ENCODE assay signal across 1 cellular context in the genomic region with DNA sequence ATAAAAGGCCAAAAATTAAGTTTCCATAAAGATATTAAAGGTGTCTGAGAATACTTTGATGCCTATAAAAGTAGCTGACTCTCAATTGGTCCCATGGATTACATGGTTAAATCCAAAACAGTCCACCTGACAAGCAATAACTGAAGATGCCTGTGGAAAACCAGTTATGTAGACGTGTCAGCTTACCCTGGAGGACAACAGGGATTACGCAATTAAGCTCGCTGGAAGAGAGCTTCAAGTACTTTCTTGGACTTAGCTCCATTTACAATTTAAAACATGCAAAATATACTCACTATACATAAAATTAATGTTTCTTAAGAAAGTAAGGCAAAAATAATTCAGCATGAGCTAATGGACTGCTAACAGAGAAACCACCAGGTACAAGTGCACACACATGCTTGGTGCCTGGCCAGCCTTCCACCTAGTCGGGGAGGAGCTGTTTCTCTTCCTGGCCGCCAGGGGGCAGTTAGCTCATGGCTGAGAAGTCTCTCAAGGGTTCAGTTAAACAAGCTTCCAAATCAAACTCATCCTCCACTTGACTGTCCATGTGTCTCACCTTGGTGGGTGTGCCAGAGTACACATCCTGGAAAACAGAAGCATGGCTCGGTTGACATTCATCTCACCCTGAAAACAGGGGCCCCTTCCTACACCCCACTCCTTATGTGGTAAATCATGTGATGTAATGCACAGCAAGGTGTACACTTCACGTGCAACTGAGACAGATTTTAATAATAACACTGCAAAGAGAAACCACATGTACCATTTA.
TF ChIP-seq lines count a peak whose summit lies in the region.

No MANE protein-coding gene starts in this region.

TF ChIP-seq in K562, 482 proteins besides CTCF, POLR2A, EP300 and RAD21 (continues in another document):
- TF ChIP-seq FOXJ2 (tag; IDR thresholded peaks at IDR 0.05) (no peak), BRCA1 (IDR thresholded peaks at IDR 0.05) (no peak), BRCA1 (CRISPR knock-in tag; IDR thresholded peaks at IDR 0.05) (no peak), DIDO1 (tag; IDR thresholded peaks at IDR 0.05; ENCODE audit: low read depth) (no peak), ETS2 (tag; IDR thresholded peaks at IDR 0.05; ENCODE audit: borderline replicate concordance, poor library complexity, severe bottlenecking) (no peak), SETDB1 (IDR thresholded peaks at IDR 0.05; ENCODE audit: low read length) (no peak), RBM25 (IDR thresholded peaks at IDR 0.05; ENCODE audit: low read depth, low read length, severe bottlenecking) (peak; percentile 76), ZNF696 (CRISPR knock-in tag; conservative IDR thresholded peaks at IDR 0.05) (no peak), ZNF197 (CRISPR knock-in tag; IDR thresholded peaks at IDR 0.05; ENCODE audit: low read depth) (no peak), TOE1 (IDR thresholded peaks at IDR 0.05; ENCODE audit: borderline replicate concordance) (0 out of 2 replicates have a peak, but pooled peaks have one; percentile 46), TOE1 (CRISPR knock-in tag; IDR thresholded peaks at IDR 0.05; ENCODE audit: borderline replicate concordance, low read depth) (no peak), CBFA2T2 (conservative IDR thresholded peaks at IDR 0.05) (no peak), SRSF9 (IDR thresholded peaks at IDR 0.05; ENCODE audit: borderline replicate concordance, low read depth, low read length) (no peak), LARP7 (IDR thresholded peaks at IDR 0.05) (no peak), TAF15 (IDR thresholded peaks at IDR 0.05; ENCODE audit: low read depth, low read length) (no peak), STAG1 (CRISPR knock-in tag; IDR thresholded peaks at IDR 0.05; ENCODE audit: borderline replicate concordance) (no peak), MTA3 (IDR thresholded peaks at IDR 0.05; ENCODE audit: borderline replicate concordance) (no peak), EGR1 (conservative IDR thresholded peaks at IDR 0.05) (no peak), ADNP (tag; IDR thresholded peaks at IDR 0.05) (no peak), PHB2 (IDR thresholded peaks at IDR 0.05; ENCODE audit: low read depth) (no peak)
- TF ChIP-seq, protein P1, sequence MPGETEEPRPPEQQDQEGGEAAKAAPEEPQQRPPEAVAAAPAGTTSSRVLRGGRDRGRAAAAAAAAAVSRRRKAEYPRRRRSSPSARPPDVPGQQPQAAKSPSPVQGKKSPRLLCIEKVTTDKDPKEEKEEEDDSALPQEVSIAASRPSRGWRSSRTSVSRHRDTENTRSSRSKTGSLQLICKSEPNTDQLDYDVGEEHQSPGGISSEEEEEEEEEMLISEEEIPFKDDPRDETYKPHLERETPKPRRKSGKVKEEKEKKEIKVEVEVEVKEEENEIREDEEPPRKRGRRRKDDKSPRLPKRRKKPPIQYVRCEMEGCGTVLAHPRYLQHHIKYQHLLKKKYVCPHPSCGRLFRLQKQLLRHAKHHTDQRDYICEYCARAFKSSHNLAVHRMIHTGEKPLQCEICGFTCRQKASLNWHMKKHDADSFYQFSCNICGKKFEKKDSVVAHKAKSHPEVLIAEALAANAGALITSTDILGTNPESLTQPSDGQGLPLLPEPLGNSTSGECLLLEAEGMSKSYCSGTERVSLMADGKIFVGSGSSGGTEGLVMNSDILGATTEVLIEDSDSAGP (CRISPR knock-in tag; IDR thresholded peaks at IDR 0.05), result no peak
- TF ChIP-seq, protein P2, sequence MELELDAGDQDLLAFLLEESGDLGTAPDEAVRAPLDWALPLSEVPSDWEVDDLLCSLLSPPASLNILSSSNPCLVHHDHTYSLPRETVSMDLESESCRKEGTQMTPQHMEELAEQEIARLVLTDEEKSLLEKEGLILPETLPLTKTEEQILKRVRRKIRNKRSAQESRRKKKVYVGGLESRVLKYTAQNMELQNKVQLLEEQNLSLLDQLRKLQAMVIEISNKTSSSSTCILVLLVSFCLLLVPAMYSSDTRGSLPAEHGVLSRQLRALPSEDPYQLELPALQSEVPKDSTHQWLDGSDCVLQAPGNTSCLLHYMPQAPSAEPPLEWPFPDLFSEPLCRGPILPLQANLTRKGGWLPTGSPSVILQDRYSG (tag; conservative IDR thresholded peaks at IDR 0.05; ENCODE audit: low read depth), result no peak
- TF ChIP-seq, protein P3, sequence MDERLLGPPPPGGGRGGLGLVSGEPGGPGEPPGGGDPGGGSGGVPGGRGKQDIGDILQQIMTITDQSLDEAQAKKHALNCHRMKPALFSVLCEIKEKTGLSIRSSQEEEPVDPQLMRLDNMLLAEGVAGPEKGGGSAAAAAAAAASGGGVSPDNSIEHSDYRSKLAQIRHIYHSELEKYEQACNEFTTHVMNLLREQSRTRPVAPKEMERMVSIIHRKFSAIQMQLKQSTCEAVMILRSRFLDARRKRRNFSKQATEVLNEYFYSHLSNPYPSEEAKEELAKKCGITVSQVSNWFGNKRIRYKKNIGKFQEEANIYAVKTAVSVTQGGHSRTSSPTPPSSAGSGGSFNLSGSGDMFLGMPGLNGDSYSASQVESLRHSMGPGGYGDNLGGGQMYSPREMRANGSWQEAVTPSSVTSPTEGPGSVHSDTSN (CRISPR knock-in tag; IDR thresholded peaks at IDR 0.05; ENCODE audit: low read depth), result no peak
- TF ChIP-seq, protein P3 (tag; conservative IDR thresholded peaks at IDR 0.05; ENCODE audit: low read depth), result no peak
- TF ChIP-seq, protein P4, sequence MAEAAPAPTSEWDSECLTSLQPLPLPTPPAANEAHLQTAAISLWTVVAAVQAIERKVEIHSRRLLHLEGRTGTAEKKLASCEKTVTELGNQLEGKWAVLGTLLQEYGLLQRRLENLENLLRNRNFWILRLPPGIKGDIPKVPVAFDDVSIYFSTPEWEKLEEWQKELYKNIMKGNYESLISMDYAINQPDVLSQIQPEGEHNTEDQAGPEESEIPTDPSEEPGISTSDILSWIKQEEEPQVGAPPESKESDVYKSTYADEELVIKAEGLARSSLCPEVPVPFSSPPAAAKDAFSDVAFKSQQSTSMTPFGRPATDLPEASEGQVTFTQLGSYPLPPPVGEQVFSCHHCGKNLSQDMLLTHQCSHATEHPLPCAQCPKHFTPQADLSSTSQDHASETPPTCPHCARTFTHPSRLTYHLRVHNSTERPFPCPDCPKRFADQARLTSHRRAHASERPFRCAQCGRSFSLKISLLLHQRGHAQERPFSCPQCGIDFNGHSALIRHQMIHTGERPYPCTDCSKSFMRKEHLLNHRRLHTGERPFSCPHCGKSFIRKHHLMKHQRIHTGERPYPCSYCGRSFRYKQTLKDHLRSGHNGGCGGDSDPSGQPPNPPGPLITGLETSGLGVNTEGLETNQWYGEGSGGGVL (CRISPR knock-in tag; IDR thresholded peaks at IDR 0.05), result no peak
- TF ChIP-seq, protein P5, sequence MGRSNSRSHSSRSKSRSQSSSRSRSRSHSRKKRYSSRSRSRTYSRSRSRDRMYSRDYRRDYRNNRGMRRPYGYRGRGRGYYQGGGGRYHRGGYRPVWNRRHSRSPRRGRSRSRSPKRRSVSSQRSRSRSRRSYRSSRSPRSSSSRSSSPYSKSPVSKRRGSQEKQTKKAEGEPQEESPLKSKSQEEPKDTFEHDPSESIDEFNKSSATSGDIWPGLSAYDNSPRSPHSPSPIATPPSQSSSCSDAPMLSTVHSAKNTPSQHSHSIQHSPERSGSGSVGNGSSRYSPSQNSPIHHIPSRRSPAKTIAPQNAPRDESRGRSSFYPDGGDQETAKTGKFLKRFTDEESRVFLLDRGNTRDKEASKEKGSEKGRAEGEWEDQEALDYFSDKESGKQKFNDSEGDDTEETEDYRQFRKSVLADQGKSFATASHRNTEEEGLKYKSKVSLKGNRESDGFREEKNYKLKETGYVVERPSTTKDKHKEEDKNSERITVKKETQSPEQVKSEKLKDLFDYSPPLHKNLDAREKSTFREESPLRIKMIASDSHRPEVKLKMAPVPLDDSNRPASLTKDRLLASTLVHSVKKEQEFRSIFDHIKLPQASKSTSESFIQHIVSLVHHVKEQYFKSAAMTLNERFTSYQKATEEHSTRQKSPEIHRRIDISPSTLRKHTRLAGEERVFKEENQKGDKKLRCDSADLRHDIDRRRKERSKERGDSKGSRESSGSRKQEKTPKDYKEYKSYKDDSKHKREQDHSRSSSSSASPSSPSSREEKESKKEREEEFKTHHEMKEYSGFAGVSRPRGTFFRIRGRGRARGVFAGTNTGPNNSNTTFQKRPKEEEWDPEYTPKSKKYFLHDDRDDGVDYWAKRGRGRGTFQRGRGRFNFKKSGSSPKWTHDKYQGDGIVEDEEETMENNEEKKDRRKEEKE (IDR thresholded peaks at IDR 0.05; ENCODE audit: borderline replicate concordance in 1 of 2, control insufficient read depth in 1 of 2, low read depth in 2 of 2, low read length in 1 of 2), result no peak
- TF ChIP-seq, protein P6, sequence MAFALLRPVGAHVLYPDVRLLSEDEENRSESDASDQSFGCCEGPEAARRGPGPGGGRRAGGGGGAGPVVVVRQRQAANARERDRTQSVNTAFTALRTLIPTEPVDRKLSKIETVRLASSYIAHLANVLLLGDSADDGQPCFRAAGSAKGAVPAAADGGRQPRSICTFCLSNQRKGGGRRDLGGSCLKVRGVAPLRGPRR (CRISPR knock-in tag; IDR thresholded peaks at IDR 0.05), result no peak
- TF ChIP-seq, protein P7, sequence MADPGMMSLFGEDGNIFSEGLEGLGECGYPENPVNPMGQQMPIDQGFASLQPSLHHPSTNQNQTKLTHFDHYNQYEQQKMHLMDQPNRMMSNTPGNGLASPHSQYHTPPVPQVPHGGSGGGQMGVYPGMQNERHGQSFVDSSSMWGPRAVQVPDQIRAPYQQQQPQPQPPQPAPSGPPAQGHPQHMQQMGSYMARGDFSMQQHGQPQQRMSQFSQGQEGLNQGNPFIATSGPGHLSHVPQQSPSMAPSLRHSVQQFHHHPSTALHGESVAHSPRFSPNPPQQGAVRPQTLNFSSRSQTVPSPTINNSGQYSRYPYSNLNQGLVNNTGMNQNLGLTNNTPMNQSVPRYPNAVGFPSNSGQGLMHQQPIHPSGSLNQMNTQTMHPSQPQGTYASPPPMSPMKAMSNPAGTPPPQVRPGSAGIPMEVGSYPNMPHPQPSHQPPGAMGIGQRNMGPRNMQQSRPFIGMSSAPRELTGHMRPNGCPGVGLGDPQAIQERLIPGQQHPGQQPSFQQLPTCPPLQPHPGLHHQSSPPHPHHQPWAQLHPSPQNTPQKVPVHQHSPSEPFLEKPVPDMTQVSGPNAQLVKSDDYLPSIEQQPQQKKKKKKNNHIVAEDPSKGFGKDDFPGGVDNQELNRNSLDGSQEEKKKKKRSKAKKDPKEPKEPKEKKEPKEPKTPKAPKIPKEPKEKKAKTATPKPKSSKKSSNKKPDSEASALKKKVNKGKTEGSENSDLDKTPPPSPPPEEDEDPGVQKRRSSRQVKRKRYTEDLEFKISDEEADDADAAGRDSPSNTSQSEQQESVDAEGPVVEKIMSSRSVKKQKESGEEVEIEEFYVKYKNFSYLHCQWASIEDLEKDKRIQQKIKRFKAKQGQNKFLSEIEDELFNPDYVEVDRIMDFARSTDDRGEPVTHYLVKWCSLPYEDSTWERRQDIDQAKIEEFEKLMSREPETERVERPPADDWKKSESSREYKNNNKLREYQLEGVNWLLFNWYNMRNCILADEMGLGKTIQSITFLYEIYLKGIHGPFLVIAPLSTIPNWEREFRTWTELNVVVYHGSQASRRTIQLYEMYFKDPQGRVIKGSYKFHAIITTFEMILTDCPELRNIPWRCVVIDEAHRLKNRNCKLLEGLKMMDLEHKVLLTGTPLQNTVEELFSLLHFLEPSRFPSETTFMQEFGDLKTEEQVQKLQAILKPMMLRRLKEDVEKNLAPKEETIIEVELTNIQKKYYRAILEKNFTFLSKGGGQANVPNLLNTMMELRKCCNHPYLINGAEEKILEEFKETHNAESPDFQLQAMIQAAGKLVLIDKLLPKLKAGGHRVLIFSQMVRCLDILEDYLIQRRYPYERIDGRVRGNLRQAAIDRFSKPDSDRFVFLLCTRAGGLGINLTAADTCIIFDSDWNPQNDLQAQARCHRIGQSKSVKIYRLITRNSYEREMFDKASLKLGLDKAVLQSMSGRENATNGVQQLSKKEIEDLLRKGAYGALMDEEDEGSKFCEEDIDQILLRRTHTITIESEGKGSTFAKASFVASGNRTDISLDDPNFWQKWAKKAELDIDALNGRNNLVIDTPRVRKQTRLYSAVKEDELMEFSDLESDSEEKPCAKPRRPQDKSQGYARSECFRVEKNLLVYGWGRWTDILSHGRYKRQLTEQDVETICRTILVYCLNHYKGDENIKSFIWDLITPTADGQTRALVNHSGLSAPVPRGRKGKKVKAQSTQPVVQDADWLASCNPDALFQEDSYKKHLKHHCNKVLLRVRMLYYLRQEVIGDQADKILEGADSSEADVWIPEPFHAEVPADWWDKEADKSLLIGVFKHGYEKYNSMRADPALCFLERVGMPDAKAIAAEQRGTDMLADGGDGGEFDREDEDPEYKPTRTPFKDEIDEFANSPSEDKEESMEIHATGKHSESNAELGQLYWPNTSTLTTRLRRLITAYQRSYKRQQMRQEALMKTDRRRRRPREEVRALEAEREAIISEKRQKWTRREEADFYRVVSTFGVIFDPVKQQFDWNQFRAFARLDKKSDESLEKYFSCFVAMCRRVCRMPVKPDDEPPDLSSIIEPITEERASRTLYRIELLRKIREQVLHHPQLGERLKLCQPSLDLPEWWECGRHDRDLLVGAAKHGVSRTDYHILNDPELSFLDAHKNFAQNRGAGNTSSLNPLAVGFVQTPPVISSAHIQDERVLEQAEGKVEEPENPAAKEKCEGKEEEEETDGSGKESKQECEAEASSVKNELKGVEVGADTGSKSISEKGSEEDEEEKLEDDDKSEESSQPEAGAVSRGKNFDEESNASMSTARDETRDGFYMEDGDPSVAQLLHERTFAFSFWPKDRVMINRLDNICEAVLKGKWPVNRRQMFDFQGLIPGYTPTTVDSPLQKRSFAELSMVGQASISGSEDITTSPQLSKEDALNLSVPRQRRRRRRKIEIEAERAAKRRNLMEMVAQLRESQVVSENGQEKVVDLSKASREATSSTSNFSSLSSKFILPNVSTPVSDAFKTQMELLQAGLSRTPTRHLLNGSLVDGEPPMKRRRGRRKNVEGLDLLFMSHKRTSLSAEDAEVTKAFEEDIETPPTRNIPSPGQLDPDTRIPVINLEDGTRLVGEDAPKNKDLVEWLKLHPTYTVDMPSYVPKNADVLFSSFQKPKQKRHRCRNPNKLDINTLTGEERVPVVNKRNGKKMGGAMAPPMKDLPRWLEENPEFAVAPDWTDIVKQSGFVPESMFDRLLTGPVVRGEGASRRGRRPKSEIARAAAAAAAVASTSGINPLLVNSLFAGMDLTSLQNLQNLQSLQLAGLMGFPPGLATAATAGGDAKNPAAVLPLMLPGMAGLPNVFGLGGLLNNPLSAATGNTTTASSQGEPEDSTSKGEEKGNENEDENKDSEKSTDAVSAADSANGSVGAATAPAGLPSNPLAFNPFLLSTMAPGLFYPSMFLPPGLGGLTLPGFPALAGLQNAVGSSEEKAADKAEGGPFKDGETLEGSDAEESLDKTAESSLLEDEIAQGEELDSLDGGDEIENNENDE (IDR thresholded peaks at IDR 0.05; ENCODE audit: low read depth, low read length), result no peak
- TF ChIP-seq, protein P8, sequence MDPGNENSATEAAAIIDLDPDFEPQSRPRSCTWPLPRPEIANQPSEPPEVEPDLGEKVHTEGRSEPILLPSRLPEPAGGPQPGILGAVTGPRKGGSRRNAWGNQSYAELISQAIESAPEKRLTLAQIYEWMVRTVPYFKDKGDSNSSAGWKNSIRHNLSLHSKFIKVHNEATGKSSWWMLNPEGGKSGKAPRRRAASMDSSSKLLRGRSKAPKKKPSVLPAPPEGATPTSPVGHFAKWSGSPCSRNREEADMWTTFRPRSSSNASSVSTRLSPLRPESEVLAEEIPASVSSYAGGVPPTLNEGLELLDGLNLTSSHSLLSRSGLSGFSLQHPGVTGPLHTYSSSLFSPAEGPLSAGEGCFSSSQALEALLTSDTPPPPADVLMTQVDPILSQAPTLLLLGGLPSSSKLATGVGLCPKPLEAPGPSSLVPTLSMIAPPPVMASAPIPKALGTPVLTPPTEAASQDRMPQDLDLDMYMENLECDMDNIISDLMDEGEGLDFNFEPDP (CRISPR knock-in tag; IDR thresholded peaks at IDR 0.05), result no peak
